In genomic region chr6:37517411-37517812, GRCh38 we compare ENCODE assay signal across 8 cellular contexts. TPM values are rescaled to one million over a fixed set of nuclear protein-coding genes. Genes with fewer than 3 reads are reported as not detected.
DNase-seq lines count a peak whose midpoint lies in the region; ATAC-seq and TF ChIP-seq lines count a peak whose summit lies in the region.

No MANE protein-coding gene starts in this region.

- CTCF ChIA-PET in naive thymus-derived CD4-positive, alpha-beta T cell (lab: Charles Lee): interaction anchor here (1.2 to 3.9 kb wide), 7 partner anchors 14 to 48 kb away, joined by 3 to 54 read pairs (median 12); partner anchors contain the start of gene CCDC167
- CTCF ChIA-PET in WTC11 (lab: Charles Lee): interaction anchor here (0.6 to 3.0 kb wide), 3 partner anchors 9 to 49 kb away, joined by 3 to 18 read pairs (median 5); no protein-coding TSS in a partner anchor

- H3K27me3 ChIP-seq in naive thymus-derived CD4-positive, alpha-beta T cell (ENCODE audit: control insufficient read depth in 2 of 2, insufficient read depth in 2 of 2, low read length in 2 of 2): no peaks in the 10 kb centered on the region

- H3K9me3 ChIP-seq in naive thymus-derived CD4-positive, alpha-beta T cell (ENCODE audit: control insufficient read depth in 2 of 3, low read length in 3 of 3): no peaks in the 10 kb centered on the region

- TF ChIP-seq CTCF in C4-2B (conservative IDR thresholded peaks at IDR 0.05) (no peak), WTC11 (IDR thresholded peaks at IDR 0.05) (no peak)

- H3K4me1 ChIP-seq in naive thymus-derived CD4-positive, alpha-beta T cell (ENCODE audit: control insufficient read depth in 2 of 2, insufficient read depth in 2 of 2, low read length in 2 of 2): peaks cover 66 to 85% of the 10 kb centered on the region in 2 donors

- intact Hi-C loops in naive thymus-derived CD4-positive, alpha-beta T cell (cut with micrococcal nuclease): loop anchor here (1.0 to 10.0 kb wide), 10 partner anchors 15 to 1073 kb away; partner anchors contain the start of genes KCTD20 (in 1 of the 2), MTCH1 (in 1 of the 2), PIM1 (in 1 of the 2) and PXT1 (in 1 of the 2)

- H3K36me3 ChIP-seq in naive thymus-derived CD4-positive, alpha-beta T cell (ENCODE audit: control insufficient read depth in 2 of 3, insufficient read depth in 3 of 3, low read length in 3 of 3): no peaks in the 10 kb centered on the region

- peak; percentile 71 for ATAC-seq in naive thymus-derived CD4-positive, alpha-beta T cell
- no peak for ATAC-seq in WTC11
- no peak for ATAC-seq in HG03521 (IDR thresholded peaks at IDR 0.05; ENCODE audit: unreplicated experiment)
- no peak for ATAC-seq in GM21526 (IDR thresholded peaks at IDR 0.05; ENCODE audit: low FRiP score, unreplicated experiment)

- H3K27ac Mint-ChIP-seq in naive thymus-derived CD4-positive, alpha-beta T cell: peak overlapping the region; percentile 92 to 99 (median 97)
- no peak overlapping the region for H3K27ac Mint-ChIP-seq in WTC11

- DNase-seq in NCI-H1694 treated with DMSO at 0.1 percent for 48 hours (lab: John Stamatoyannopoulos, UW): peak; percentile 88
- peak; percentile 65 for DNase-seq in activated CD8-positive, alpha-beta memory T cell treated with anti-CD3 and anti-CD28 coated beads, Interleukin-2, amount 50 U/mL, for 4 hours
- peak; percentile 22 to 89 (median 84) for DNase-seq in naive thymus-derived CD4-positive, alpha-beta T cell
- no peak for DNase-seq in WTC11 (ENCODE audit: low spot score)
- DNase-seq in NCI-H748 (lab: John Stamatoyannopoulos, UW; ENCODE audit: unreplicated experiment): no peak

- H3K36me3 Mint-ChIP-seq in naive thymus-derived CD4-positive, alpha-beta T cell: peaks cover 0 to 8% (median 2%) of the 10 kb centered on the region in 5 donors
- H3K36me3 Mint-ChIP-seq in WTC11: no peaks in the 10 kb centered on the region

- H3K27ac ChIP-seq in C4-2B: peak overlapping the region; percentile 73; the same call in 1 of the 2 replicates
- H3K27ac ChIP-seq in naive thymus-derived CD4-positive, alpha-beta T cell (ENCODE audit: low read depth, low read length): peak overlapping the region; percentile 97

- POLR2A ChIA-PET in naive thymus-derived CD4-positive, alpha-beta T cell (lab: Charles Lee): interaction anchor here (0.6 to 12.3 kb wide), 11 partner anchors 8 to 413 kb away, joined by 3 to 376 read pairs (median 6); partner anchors contain the start of genes CCDC167 and MDGA1
- POLR2A ChIA-PET in WTC11 (lab: Charles Lee): no interaction called here

- H3K9me3 Mint-ChIP-seq in naive thymus-derived CD4-positive, alpha-beta T cell: no peaks in the 10 kb centered on the region
- H3K9me3 Mint-ChIP-seq in WTC11: 0 out of 2 replicates have a peak, but pooled peaks cover 6% of the 10 kb centered on the region

- peak overlapping the region; percentile 75 to 93 (median 84) for H3K4me3 Mint-ChIP-seq in naive thymus-derived CD4-positive, alpha-beta T cell
- no peak overlapping the region for H3K4me3 Mint-ChIP-seq in WTC11

- H3K4me1 Mint-ChIP-seq in naive thymus-derived CD4-positive, alpha-beta T cell: peaks cover 49 to 80% (median 74%) of the 10 kb centered on the region in 7 donors
- peaks cover 50% of the 10 kb centered on the region for H3K4me1 Mint-ChIP-seq in WTC11

- peak overlapping the region; percentile 55 for H3K4me3 ChIP-seq in naive thymus-derived CD4-positive, alpha-beta T cell (ENCODE audit: low read length)

- H3K27me3 Mint-ChIP-seq in naive thymus-derived CD4-positive, alpha-beta T cell: no peaks in the 10 kb centered on the region
- H3K27me3 Mint-ChIP-seq in WTC11 (ENCODE audit: low read depth): peaks cover 32% of the 10 kb centered on the region

TF ChIP-seq in WTC11, 78 proteins besides CTCF, POLR2A, EP300 and RAD21:
- no peak for TF ChIP-seq ZNF263 (CRISPR knock-in tag; IDR thresholded peaks at IDR 0.05; ENCODE audit: low read depth)
- TF ChIP-seq ELF4 (CRISPR knock-in tag; IDR thresholded peaks at IDR 0.05; ENCODE audit: low read depth): no peak
- TF ChIP-seq ZNF671 (CRISPR knock-in tag; IDR thresholded peaks at IDR 0.05): no peak
- TF ChIP-seq CREB1 (CRISPR knock-in tag; IDR thresholded peaks at IDR 0.05): no peak
- TF ChIP-seq ETV6 (CRISPR knock-in tag; IDR thresholded peaks at IDR 0.05): no peak
- no peak for TF ChIP-seq RORB (CRISPR knock-in tag; IDR thresholded peaks at IDR 0.05)
- no peak for TF ChIP-seq ZNF416 (CRISPR knock-in tag; IDR thresholded peaks at IDR 0.05)
- TF ChIP-seq, protein P1, sequence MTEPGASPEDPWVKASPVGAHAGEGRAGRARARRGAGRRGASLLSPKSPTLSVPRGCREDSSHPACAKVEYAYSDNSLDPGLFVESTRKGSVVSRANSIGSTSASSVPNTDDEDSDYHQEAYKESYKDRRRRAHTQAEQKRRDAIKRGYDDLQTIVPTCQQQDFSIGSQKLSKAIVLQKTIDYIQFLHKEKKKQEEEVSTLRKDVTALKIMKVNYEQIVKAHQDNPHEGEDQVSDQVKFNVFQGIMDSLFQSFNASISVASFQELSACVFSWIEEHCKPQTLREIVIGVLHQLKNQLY (CRISPR knock-in tag; IDR thresholded peaks at IDR 0.05): no peak
- no peak for TF ChIP-seq HMGXB4 (CRISPR knock-in tag; IDR thresholded peaks at IDR 0.05)

RNA-seq across cellular contexts. Expression of gene CCDC167, which starts 17.7 kb away (rescaled TPM):
- total RNA-seq in naive thymus-derived CD4-positive, alpha-beta T cell: 10 to 100 TPM; 13.8 to 55.1 (median 18.0) TPM
- 10 to 100 TPM; 94.0 to 95.5 TPM for polyA plus RNA-seq in naive thymus-derived CD4-positive, alpha-beta T cell
- 19.1 to 21.6 TPM (median 19.9 TPM) in 3 replicates for total RNA-seq in WTC11 (2021)

Comparison
In these comparisons a context has a peak if more than half of its experiments do, and no peak if none do; other contexts are left out.
1. DNase-seq: peak in NCI-H1694 treated with DMSO at 0.1 percent for 48 hours (single experiment), activated CD8-positive, alpha-beta memory T cell treated with anti-CD3 and anti-CD28 coated beads, Interleukin-2, amount 50 U/mL, for 4 hours (single experiment) and naive thymus-derived CD4-positive, alpha-beta T cell (9 of 9); none in WTC11 (single experiment) and NCI-H748 (single experiment).